Comparison of ENCODE assay signal across 28 cellular contexts in the genomic region with DNA sequence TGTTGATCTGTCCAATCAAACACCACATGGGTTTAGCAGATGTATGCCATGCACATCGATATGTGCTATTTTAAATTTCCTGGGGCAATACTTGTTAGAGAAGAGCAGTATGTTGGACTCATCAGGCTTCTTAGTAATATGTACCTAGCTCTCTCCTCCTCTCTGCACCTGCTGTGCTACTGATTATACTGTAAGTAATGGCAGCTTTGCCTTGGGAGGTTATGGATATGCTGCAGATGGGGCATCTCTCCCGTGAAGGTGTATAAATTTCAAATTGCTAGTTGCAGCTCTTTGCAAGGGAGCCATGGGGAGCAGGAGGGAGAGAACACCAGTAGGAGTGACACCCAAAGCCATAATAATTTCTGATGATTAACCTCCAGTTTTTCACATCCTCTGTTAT.
"Had no signal": no experiment of that assay in that cellular context is flagged by ENCODE, and none has a peak within 500 bp of the region (broad histone marks: within the 10 kb centered on the region; RNA-seq: fewer than 3 reads in every experiment).

No MANE protein-coding gene starts in this region.

- H3K27ac Mint-ChIP-seq: activated B cell treated with CpG ODN at 0.5 μM for 24 hours; activated CD4-positive, alpha-beta T cell treated with anti-CD3 and anti-CD28 coated beads, Interleukin-2, amount 10 ng/mL, durations not matched to agents 24 days and 14 days; activated CD8-positive, alpha-beta memory T cell treated with anti-CD3 and anti-CD28 coated beads, Interleukin-2, amount 10 ng/mL, durations not matched to agents 7 days and 5 days; activated naive CD4-positive, alpha-beta T cell treated with anti-CD3 and anti-CD28 coated beads, Interleukin-2, amount 50 U/mL, for 72 hours; activated naive CD8-positive, alpha-beta T cell treated with anti-CD3 and anti-CD28 coated beads, Interleukin-2, amount 50 U/mL, for 24 hours; activated T-cell treated with anti-CD3 and anti-CD28 coated beads, Interleukin-2, amount 50 U/mL, for 24 hours; activated T-helper 1 cell treated with anti-CD3 and anti-CD28 coated beads, Interleukin-12 subunit alpha, Interleukin-12 subunit beta, Interleukin-2, Interleukin-4 antibody, amounts not matched to agents 30 ng/mL and 10 ng/mL and 1 ng/mL, durations not matched to agents 14 hours and 24 hours and 36 hours; brain had no signal

- H3K27me3 Mint-ChIP-seq: activated B cell treated with CpG ODN at 0.5 μM for 24 hours; activated CD4-positive, alpha-beta T cell treated with anti-CD3 and anti-CD28 coated beads, Interleukin-2, amount 10 ng/mL, durations not matched to agents 24 days and 14 days; activated CD8-positive, alpha-beta memory T cell treated with anti-CD3 and anti-CD28 coated beads, Interleukin-2, amount 10 ng/mL, durations not matched to agents 7 days and 5 days; activated naive CD8-positive, alpha-beta T cell treated with anti-CD3 and anti-CD28 coated beads, Interleukin-2, amount 50 U/mL, for 24 hours; activated T-cell treated with anti-CD3 and anti-CD28 coated beads, Interleukin-2, amount 50 U/mL, for 24 hours; brain had no signal

- H3K27me3 ChIP-seq: ascending aorta had no signal

- H2AFZ ChIP-seq: PC-9 had no signal

- H3K9me3 ChIP-seq: ascending aorta had no signal

- H3K4me2 ChIP-seq: PC-9 had no signal

- H3K27ac ChIP-seq: ascending aorta, cardiac muscle cell, PC-9 had no signal

- H3K4me3 Mint-ChIP-seq: activated B cell treated with CpG ODN at 0.5 μM for 24 hours; activated CD4-positive, alpha-beta T cell treated with anti-CD3 and anti-CD28 coated beads, Interleukin-2, amount 10 ng/mL, durations not matched to agents 24 days and 14 days; activated CD8-positive, alpha-beta memory T cell treated with anti-CD3 and anti-CD28 coated beads, Interleukin-2, amount 10 ng/mL, durations not matched to agents 7 days and 5 days; activated naive CD8-positive, alpha-beta T cell treated with anti-CD3 and anti-CD28 coated beads, Interleukin-2, amount 50 U/mL, for 24 hours; activated T-cell treated with anti-CD3 and anti-CD28 coated beads, Interleukin-2, amount 50 U/mL, for 24 hours; activated T-helper 1 cell treated with anti-CD3 and anti-CD28 coated beads, Interleukin-12 subunit alpha, Interleukin-12 subunit beta, Interleukin-2, Interleukin-4 antibody, amounts not matched to agents 30 ng/mL and 10 ng/mL and 1 ng/mL, durations not matched to agents 14 hours and 24 hours and 36 hours; brain had no signal

- H3K36me3 Mint-ChIP-seq: activated CD8-positive, alpha-beta memory T cell treated with anti-CD3 and anti-CD28 coated beads, Interleukin-2, amount 10 ng/mL, durations not matched to agents 7 days and 5 days; brain had no signal

- DNase-seq: activated B cell treated with CpG ODN at 0.5 μM for 24 hours; activated CD4-positive, alpha-beta T cell treated with anti-CD3 and anti-CD28 coated beads for 1 hour; activated CD4-positive, alpha-beta T cell treated with anti-CD3 and anti-CD28 coated beads, Interleukin-2, amount 10 ng/mL, durations not matched to agents 24 days and 14 days; activated CD4-positive, alpha-beta T cell treated with anti-CD3 and anti-CD28 coated beads, Interleukin-2, amount 50 U/mL, for 48 hours; activated CD8-positive, alpha-beta memory T cell treated with anti-CD3 and anti-CD28 coated beads, Interleukin-2, amount 10 ng/mL, durations not matched to agents 7 days and 5 days; activated effector memory CD4-positive, alpha-beta T cell treated with anti-CD3 and anti-CD28 coated beads, Interleukin-2, amount 50 U/mL, for 16 hours; activated naive CD4-positive, alpha-beta T cell treated with Interleukin-2 at 50 U/mL for 16 hours; activated naive CD8-positive, alpha-beta T cell treated with anti-CD3 and anti-CD28 coated beads, Interleukin-2, amount 50 U/mL, for 24 hours; activated T-cell treated with anti-CD3 and anti-CD28 coated beads, Interleukin-2, amount 50 U/mL, for 24 hours; amniotic stem cell; IMR-90; Kasumi-1; KBM-7; NCI-H1105 treated with DMSO at 0.1 percent for 48 hours; NCI-H1694 treated with DMSO at 0.1 percent for 48 hours; NCI-H2029 treated with DMSO at 0.1 percent for 48 hours; NCI-H2171 treated with DMSO at 0.1 percent for 48 hours; NCI-H510A treated with DMSO at 0.1 percent for 48 hours; NCI-H82; PC-9; SIG-M5; T-helper 2 cell; T1000 had no signal

- H3K4me1 ChIP-seq: ascending aorta had no signal

- H3K9me3 Mint-ChIP-seq: activated B cell treated with CpG ODN at 0.5 μM for 24 hours; activated naive CD8-positive, alpha-beta T cell treated with anti-CD3 and anti-CD28 coated beads, Interleukin-2, amount 50 U/mL, for 24 hours; activated T-cell treated with anti-CD3 and anti-CD28 coated beads, Interleukin-2, amount 50 U/mL, for 24 hours had no signal

- H3K4me3 ChIP-seq: ascending aorta, cardiac muscle cell, PC-9 had no signal

- H3K4me1 Mint-ChIP-seq: activated CD4-positive, alpha-beta T cell treated with anti-CD3 and anti-CD28 coated beads, Interleukin-2, amount 10 ng/mL, durations not matched to agents 24 days and 14 days; activated CD8-positive, alpha-beta memory T cell treated with anti-CD3 and anti-CD28 coated beads, Interleukin-2, amount 10 ng/mL, durations not matched to agents 7 days and 5 days; brain had no signal

- H3K36me3 ChIP-seq: ascending aorta, cardiac muscle cell had no signal
